ENCODE assay signal across 22 cellular contexts in the genomic region with DNA sequence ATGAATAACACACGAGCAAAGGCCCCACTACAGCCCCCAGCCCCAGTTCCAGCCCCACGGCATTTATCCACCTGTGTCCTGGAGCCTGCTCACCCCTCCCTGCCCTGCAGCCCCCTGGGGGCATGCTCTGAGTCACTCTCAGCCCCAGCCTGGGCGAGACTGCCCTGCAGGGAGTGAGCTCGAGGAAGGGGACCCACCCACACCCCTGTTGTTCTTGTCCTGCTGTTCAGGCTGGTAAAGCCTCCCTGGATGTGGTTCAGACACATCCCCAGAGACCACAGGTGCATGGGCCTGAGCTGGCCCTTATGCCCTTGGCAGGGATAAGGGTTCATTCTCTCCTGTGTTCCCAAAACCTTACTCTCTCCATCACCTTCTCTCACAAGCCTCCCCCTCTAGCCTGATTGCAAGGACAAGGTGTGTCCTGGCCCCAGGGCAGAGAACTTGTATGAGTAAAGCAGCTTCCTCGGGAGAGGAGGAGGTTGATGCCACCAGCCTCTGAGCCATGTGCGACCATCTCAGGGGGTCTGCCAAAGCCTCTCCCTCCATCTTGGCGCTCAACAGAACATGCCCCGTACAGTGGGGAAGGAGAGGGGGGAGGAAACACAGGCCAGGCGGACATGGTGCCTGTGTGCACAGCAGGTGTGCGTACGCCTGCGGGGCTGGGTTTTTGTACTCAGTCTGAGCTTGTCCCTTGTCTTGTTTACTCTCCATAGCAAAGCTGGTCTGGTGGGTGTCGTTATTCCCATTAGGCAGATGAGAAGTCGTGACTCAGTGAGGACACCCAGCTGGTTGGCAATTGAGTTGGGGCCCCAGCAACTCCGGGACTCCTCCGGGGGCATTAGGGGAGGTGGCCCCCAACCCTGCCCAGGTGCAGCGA.
DNase-seq lines count a peak whose midpoint lies in the region; ATAC-seq, FAIRE-seq and TF ChIP-seq lines count a peak whose summit lies in the region.
"Had no signal": no experiment of that assay in that cellular context is flagged by ENCODE, and none has a peak within 500 bp of the region (broad histone marks: within the 10 kb centered on the region; RNA-seq: fewer than 3 reads in every experiment).

No MANE protein-coding gene starts in this region.

- no peak overlapping the region for H3K14ac ChIP-seq in H1 (ENCODE audit: insufficient read length)

- ATAC-seq in HG03280 (IDR thresholded peaks at IDR 0.05; ENCODE audit: unreplicated experiment) (no peak), HG03135 (IDR thresholded peaks at IDR 0.05; ENCODE audit: unreplicated experiment) (no peak)

- H3K4me3 Mint-ChIP-seq in MCF 10A (ENCODE audit: unreplicated experiment): no peak overlapping the region
- H3K4me3 Mint-ChIP-seq: activated CD8-positive, alpha-beta T cell treated with anti-CD3 and anti-CD28 coated beads for 36 hours; activated T-cell treated with anti-CD3 and anti-CD28 coated beads, Interleukin-2, amount 50 U/mL, for 72 hours; brain; CD4-positive, alpha-beta T cell; naive B cell; stimulated activated memory B cell treated with anti-CD40 and anti-IgM and Interleukin-4, amounts not matched to agents 10 μg/mL and 1 μg/mL and 100 μg/mL, for 72 hours; T-helper 2 cell treated with Interferon-gamma antibody and Interleukin-4, amounts not matched to agents 5 μg/mL and 100 μg/mL, for 36 hours; WTC11 had no signal

- 88% methylated on average over 17 of the region's 17 CpGs; no CpG with 5 or more reads in 1 of the 2 experiments for WGBS in H1 (ENCODE audit: extremely low coverage in 1 of 2, insufficient coverage in 1 of 2, insufficient read length in 1 of 2, insufficient replicate concordance in 2 of 2, low coverage in 1 of 2, low lambda C conversion rate in 2 of 2, missing lambda C conversion rate in 1 of 2), 2 experiments

- no peak overlapping the region for H2BK120ac ChIP-seq in H1 (replicated peaks; ENCODE audit: low read depth, low read length)

- POLR2A ChIA-PET in MCF 10A (lab: Yijun Ruan, JAX) (no interaction called here), H1 (lab: Charles Lee; ENCODE audit: partially characterized antibody) (interaction anchor here (1.4 kb wide), 1 partner anchor 9 kb away, joined by 3 read pairs; no protein-coding TSS in a partner anchor)

- H3K23me2 ChIP-seq in H1 (ENCODE audit: low read depth, low read length): no peaks in the 10 kb centered on the region

- H2BK12ac ChIP-seq in H1 (ENCODE audit: low read depth, low read length): peak overlapping the region; percentile 68; the same call in 1 of the 2 replicates

- no peaks in the 10 kb centered on the region for H3K36me3 ChIP-seq in breast epithelium
- H3K36me3 ChIP-seq in H1 (ENCODE audit: control insufficient read depth in 2 of 4, insufficient read depth in 4 of 4, low read length in 3 of 4): no peaks in the 10 kb centered on the region
- H3K36me3 ChIP-seq: ovary, Peyer's patch had no signal

- H3K79me1 ChIP-seq in H1 (ENCODE audit: low read depth, low read length): no peaks in the 10 kb centered on the region

- TF ChIP-seq EP300 in H1 (IDR thresholded peaks at IDR 0.05; ENCODE audit: borderline replicate concordance in 1 of 2, low read depth in 2 of 2, low read length in 2 of 2): no peak

- H3K9me3 Mint-ChIP-seq in MCF 10A (ENCODE audit: unreplicated experiment): no peaks in the 10 kb centered on the region
- H3K9me3 Mint-ChIP-seq: activated CD8-positive, alpha-beta T cell treated with anti-CD3 and anti-CD28 coated beads for 36 hours; activated T-cell treated with anti-CD3 and anti-CD28 coated beads, Interleukin-2, amount 50 U/mL, for 72 hours; brain; CD4-positive, alpha-beta T cell; naive B cell; stimulated activated memory B cell treated with anti-CD40 and anti-IgM and Interleukin-4, amounts not matched to agents 10 μg/mL and 1 μg/mL and 100 μg/mL, for 72 hours; T-helper 2 cell treated with Interferon-gamma antibody and Interleukin-4, amounts not matched to agents 5 μg/mL and 100 μg/mL, for 36 hours; WTC11 had no signal

- H3K9ac ChIP-seq in H1 (replicated peaks in 1 of 4; ENCODE audit: extremely low read depth in 1 of 4, low read depth in 3 of 4, low read length in 3 of 4): no peak overlapping the region

- H3K27me3 ChIP-seq in breast epithelium (peaks cover 0 to 12% of the 10 kb centered on the region in 2 donors), H1 (replicated peaks in 1 of 4; ENCODE audit: control insufficient read depth in 3 of 4, extremely low read depth in 1 of 4, insufficient read depth in 3 of 4, low read length in 3 of 4) (peaks cover 0 to 2% (median under 1%) of the 10 kb centered on the region in 4 experiments; a peak in 3 of 7 replicates)
- H3K27me3 ChIP-seq: ovary, Peyer's patch had no signal

- no peaks in the 10 kb centered on the region for H3K4me1 Mint-ChIP-seq in MCF 10A (ENCODE audit: insufficient read depth, unreplicated experiment)
- H3K4me1 Mint-ChIP-seq: brain; stimulated activated memory B cell treated with anti-CD40 and anti-IgM and Interleukin-4, amounts not matched to agents 10 μg/mL and 1 μg/mL and 100 μg/mL, for 72 hours had no signal

- peak overlapping the region; percentile 52; the same call in 1 of the 2 replicates for H2BK5ac ChIP-seq in H1 (ENCODE audit: low read depth, low read length)

- TF ChIP-seq CTCF in MCF 10A (IDR thresholded peaks at IDR 0.05; ENCODE audit: unreplicated experiment): no peak
- no peak for TF ChIP-seq CTCF in breast epithelium (IDR thresholded peaks at IDR 0.05)
- no peak for TF ChIP-seq CTCF in H1 (IDR thresholded peaks at IDR 0.05; ENCODE audit: control extremely low read depth in 1 of 3, insufficient read depth in 1 of 3, low read depth in 1 of 3, low read length in 3 of 3)

- no TSS peak for BruUV-seq in MCF 10A (replicated peaks; lab: Mats Ljungman, UMichigan)

- TF ChIP-seq POLR2A in breast epithelium (IDR thresholded peaks at IDR 0.05) (no peak), H1 (IDR thresholded peaks at IDR 0.05; ENCODE audit: control extremely low read depth in 1 of 2, low read depth in 2 of 2, low read length in 2 of 2) (no peak)

- intact Hi-C loops in MCF 10A (cut with micrococcal nuclease): loop anchor here (5.0 kb wide), 2 partner anchors 245 to 625 kb away; no protein-coding TSS in a partner anchor
- intact Hi-C loops in breast epithelium (cut with DNase I; ENCODE audit: low total_unique reads): loop anchor here (5.0 kb wide), 1 partner anchor 1430 kb away; no protein-coding TSS in a partner anchor

- H3K23ac ChIP-seq in H1 (ENCODE audit: insufficient read length): no peak overlapping the region

- no peak overlapping the region for H4K8ac ChIP-seq in H1 (ENCODE audit: extremely low read depth, insufficient read depth, low read length)

- no peak overlapping the region for H4K91ac ChIP-seq in H1 (replicated peaks; ENCODE audit: insufficient read length, low read length)

- FAIRE-seq in H1 (lab: Jason Lieb, UNC) (no peak), urothelium cell line (lab: Jason Lieb, UNC) (peak; percentile 46)
- FAIRE-seq: kidney had no signal

- CTCF ChIA-PET in MCF 10A (lab: Yijun Ruan, JAX): interaction anchor here (0.6 to 4.5 kb wide), 26 partner anchors 9 to 698 kb away, joined by 3 to 47 read pairs (median 4); a partner anchor contains a TSS
- CTCF ChIA-PET in H1 (lab: Charles Lee; ENCODE audit: partially characterized antibody): interaction anchor here (0.6 to 10.9 kb wide), 29 partner anchors 8 to 302 kb away, joined by 3 to 159 read pairs (median 7); a partner anchor contains a TSS

- H3K4ac ChIP-seq in H1 (replicated peaks; ENCODE audit: insufficient read length, low read depth, low read length): no peak overlapping the region

- H3K27me3 Mint-ChIP-seq in MCF 10A (ENCODE audit: insufficient read depth, unreplicated experiment): peaks cover 62% of the 10 kb centered on the region

- no peak overlapping the region for H3K4me3 ChIP-seq in breast epithelium
- H3K4me3 ChIP-seq in H1 (ENCODE audit: extremely low read depth in 1 of 4, insufficient read depth in 2 of 4, low read depth in 3 of 4, low read length in 4 of 4): no peak overlapping the region
- H3K4me3 ChIP-seq: hepatocyte, ovary, Peyer's patch, SK-N-MC had no signal

- H3K9me3 ChIP-seq in breast epithelium: no peaks in the 10 kb centered on the region
- no peaks in the 10 kb centered on the region for H3K9me3 ChIP-seq in H1 (ENCODE audit: insufficient read depth in 2 of 2, low read depth in 1 of 2, low read length in 1 of 2)
- H3K9me3 ChIP-seq: ovary, Peyer's patch had no signal

- H3K4me2 ChIP-seq in H1 (ENCODE audit: insufficient read depth in 1 of 2, low read depth in 2 of 2, low read length in 2 of 2): no peak overlapping the region
- H3K4me2 ChIP-seq: hepatocyte had no signal

- no peaks in the 10 kb centered on the region for H4K20me1 ChIP-seq in H1 (replicated peaks in 1 of 2; ENCODE audit: control insufficient read depth in 1 of 2, insufficient read depth in 2 of 2, low read length in 2 of 2)

- H3K36me3 Mint-ChIP-seq in MCF 10A (ENCODE audit: insufficient read depth, unreplicated experiment): no peaks in the 10 kb centered on the region
- H3K36me3 Mint-ChIP-seq: brain; naive B cell; stimulated activated memory B cell treated with anti-CD40 and anti-IgM and Interleukin-4, amounts not matched to agents 10 μg/mL and 1 μg/mL and 100 μg/mL, for 72 hours; WTC11 had no signal

- no peak overlapping the region; the same call in 1 of the 2 replicates for H3K18ac ChIP-seq in H1 (ENCODE audit: extremely low read depth, low read length)

- no peak overlapping the region for H3K27ac ChIP-seq in breast epithelium
- no peak overlapping the region for H3K27ac ChIP-seq in H1 (ENCODE audit: low read depth, low read length)
- H3K27ac ChIP-seq: hepatocyte, ovary, Peyer's patch, SK-N-MC had no signal

- no peak overlapping the region for H4K5ac ChIP-seq in H1 (ENCODE audit: insufficient read length, low read depth, low read length)

- DNase-seq in MCF 10A (ENCODE audit: unreplicated experiment): peak; percentile 16
- DNase-seq in breast epithelium (ENCODE audit: low spot score in 2 of 2): no peak
- DNase-seq in NCI-H2081 (lab: John Stamatoyannopoulos, UW): peak; percentile 66 to 90
- no peak for DNase-seq in H1 (ENCODE audit: low read depth in 1 of 2, low spot score in 2 of 2)
- DNase-seq in urothelium cell line (ENCODE audit: low spot score): no peak
- DNase-seq in NCI-H1694 (lab: John Stamatoyannopoulos, UW): no peak
- DNase-seq: cortex of kidney, kidney had no signal

- no peak overlapping the region for H3K27ac Mint-ChIP-seq in MCF 10A (ENCODE audit: low read depth, unreplicated experiment)
- H3K27ac Mint-ChIP-seq: activated CD8-positive, alpha-beta T cell treated with anti-CD3 and anti-CD28 coated beads for 36 hours; activated T-cell treated with anti-CD3 and anti-CD28 coated beads, Interleukin-2, amount 50 U/mL, for 72 hours; CD4-positive, alpha-beta T cell; naive B cell; stimulated activated memory B cell treated with anti-CD40 and anti-IgM and Interleukin-4, amounts not matched to agents 10 μg/mL and 1 μg/mL and 100 μg/mL, for 72 hours; T-helper 2 cell treated with Interferon-gamma antibody and Interleukin-4, amounts not matched to agents 5 μg/mL and 100 μg/mL, for 36 hours; WTC11 had no signal

- no peak for TF ChIP-seq RAD21 in H1 (IDR thresholded peaks at IDR 0.05 in 1 of 2, conservative IDR thresholded peaks at IDR 0.05 in 1 of 2; ENCODE audit: low read depth in 2 of 2, low read length in 2 of 2)

- H2BK15ac ChIP-seq in H1 (ENCODE audit: low read length): no peak overlapping the region

- no peak overlapping the region for H2AK5ac ChIP-seq in H1 (ENCODE audit: low read depth, low read length)

- H3K4me1 ChIP-seq in breast epithelium (no peaks in the 10 kb centered on the region), H1 (replicated peaks in 1 of 4; ENCODE audit: control insufficient read depth in 3 of 4, insufficient read depth in 4 of 4, low read length in 3 of 4) (peaks cover 0 to 3% (median 2%) of the 10 kb centered on the region in 4 experiments; a peak in 2 of 7 replicates)
- H3K4me1 ChIP-seq: Peyer's patch had no signal

- H3K79me2 ChIP-seq in H1 (ENCODE audit: control insufficient read depth in 1 of 2, insufficient read depth in 2 of 2, low read length in 2 of 2): no peaks in the 10 kb centered on the region
- H3K79me2 ChIP-seq: hepatocyte had no signal

- H2BK20ac ChIP-seq in H1 (ENCODE audit: low read length): no peak overlapping the region

- H2AFZ ChIP-seq in H1 (ENCODE audit: low read length): no peak overlapping the region
- H2AFZ ChIP-seq: hepatocyte had no signal

- H3K56ac ChIP-seq in H1 (replicated peaks; ENCODE audit: insufficient read length, low read depth, low read length): no peak overlapping the region

Comparison
In these comparisons a context has a peak if more than half of its experiments do, and no peak if none do; other contexts are left out.
1. DNase-seq: peak in MCF 10A (single experiment) and NCI-H2081 (2 of 2); none in breast epithelium (0 of 2), H1 (0 of 2), urothelium cell line (single experiment) and NCI-H1694 (single experiment).